In genomic region chr5:111756701-111757581, GRCh38 we compare ENCODE assay signal across 8 cellular contexts.
DNase-seq lines count a peak whose midpoint lies in the region; ATAC-seq lines count a peak whose summit lies in the region.

Gene NREP (minus strand): TSS chr5:111757194. CDS start chr5:111755772, 1,422 bp downstream.

- peak within 1 kb of the TSS; percentile 98 for H3K27ac ChIP-seq in iPS-18a (ENCODE audit: low read length)

- peaks cover 11% of the 10 kb centered on the region for H3K36me3 ChIP-seq in iPS-18a (ENCODE audit: control insufficient read depth, low read depth, low read length)

- H3K4me1 ChIP-seq in iPS-18a (ENCODE audit: control insufficient read depth, low read depth, low read length), result peaks cover 42% of the 10 kb centered on the region

- DNase-seq in activated T-cell treated with anti-CD3 and anti-CD28 coated beads for 1 hour (ENCODE audit: low read depth), result peak; percentile 48
- DNase-seq in activated T-cell treated with anti-CD3 and anti-CD28 coated beads, Interleukin-2, amount 50 U/mL, for 1 hour, result no peak
- peak; percentile 87 for DNase-seq in NCI-H2029 treated with DMSO at 0.1 percent for 48 hours (lab: John Stamatoyannopoulos, UW)
- peak; percentile 81 for DNase-seq in T1000 (lab: John Stamatoyannopoulos, UW)
- DNase-seq in brain pericyte (ENCODE audit: low read depth, low spot score), result peak; percentile 87
- peak; percentile 88 for DNase-seq in skeletal muscle cell (ENCODE audit: low read depth)

- H3K9me3 ChIP-seq in iPS-18a (ENCODE audit: control insufficient read depth, low read depth, low read length), result no peaks in the 10 kb centered on the region

- peak within 1 kb of the TSS; percentile 99 for H3K9ac ChIP-seq in iPS-18a (ENCODE audit: low read length)

- no peaks in the 10 kb centered on the region for H3K27me3 ChIP-seq in iPS-18a (ENCODE audit: control insufficient read depth, insufficient read depth, low read length)

- peak within 1 kb of the TSS; percentile 99 for H3K4me3 ChIP-seq in iPS-18a (ENCODE audit: low read length)
- peak within 1 kb of the TSS; percentile 83 for H3K4me3 ChIP-seq in skeletal muscle cell (ENCODE audit: low read depth, low read length)

- ATAC-seq in HG03045 (IDR thresholded peaks at IDR 0.05; ENCODE audit: unreplicated experiment), result peak; percentile 59
